Comparison of ENCODE assay signal across 1 cellular context in the genomic region with DNA sequence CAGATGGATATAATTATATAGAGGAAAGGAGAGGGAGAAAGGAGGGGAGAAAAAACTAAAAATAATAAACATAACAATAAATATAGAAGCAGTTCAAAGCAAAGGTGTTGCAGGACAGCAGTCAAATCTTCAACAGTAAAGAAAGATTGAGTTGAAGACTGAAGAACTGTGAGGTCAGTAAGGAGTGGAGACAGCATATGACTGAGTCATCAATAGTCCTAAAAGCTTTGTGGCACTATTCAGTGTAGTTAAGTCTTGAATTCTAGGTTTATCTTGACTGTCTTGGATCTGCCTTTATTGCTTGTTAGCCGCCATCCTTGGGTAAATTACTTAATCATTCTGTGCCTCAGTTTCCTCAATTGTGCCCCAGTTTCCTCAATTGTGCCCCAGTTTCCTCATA.
TF ChIP-seq lines count a peak whose summit lies in the region.

No MANE protein-coding gene starts in this region.

TF ChIP-seq in H1, 55 proteins besides CTCF, POLR2A, EP300 and RAD21:
- no peak for TF ChIP-seq SIN3A (conservative IDR thresholded peaks at IDR 0.05 in 1 of 2, IDR thresholded peaks at IDR 0.05 in 1 of 2; ENCODE audit: low read depth in 1 of 2, low read length in 2 of 2)
- no peak for TF ChIP-seq SIRT6 (IDR thresholded peaks at IDR 0.05; ENCODE audit: low read length)
- no peak for TF ChIP-seq CREB1 (IDR thresholded peaks at IDR 0.05)
- TF ChIP-seq, protein P1, sequence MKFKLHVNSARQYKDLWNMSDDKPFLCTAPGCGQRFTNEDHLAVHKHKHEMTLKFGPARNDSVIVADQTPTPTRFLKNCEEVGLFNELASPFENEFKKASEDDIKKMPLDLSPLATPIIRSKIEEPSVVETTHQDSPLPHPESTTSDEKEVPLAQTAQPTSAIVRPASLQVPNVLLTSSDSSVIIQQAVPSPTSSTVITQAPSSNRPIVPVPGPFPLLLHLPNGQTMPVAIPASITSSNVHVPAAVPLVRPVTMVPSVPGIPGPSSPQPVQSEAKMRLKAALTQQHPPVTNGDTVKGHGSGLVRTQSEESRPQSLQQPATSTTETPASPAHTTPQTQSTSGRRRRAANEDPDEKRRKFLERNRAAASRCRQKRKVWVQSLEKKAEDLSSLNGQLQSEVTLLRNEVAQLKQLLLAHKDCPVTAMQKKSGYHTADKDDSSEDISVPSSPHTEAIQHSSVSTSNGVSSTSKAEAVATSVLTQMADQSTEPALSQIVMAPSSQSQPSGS (IDR thresholded peaks at IDR 0.05; ENCODE audit: low read length), result no peak
- TF ChIP-seq SAP30 (IDR thresholded peaks at IDR 0.05; ENCODE audit: insufficient read depth, insufficient replicate concordance, low read length), result no peak
- TF ChIP-seq BRCA1 (IDR thresholded peaks at IDR 0.05; ENCODE audit: low read depth, low read length), result no peak
- no peak for TF ChIP-seq JUND (IDR thresholded peaks at IDR 0.05; ENCODE audit: low read length)
- TF ChIP-seq MAFK (IDR thresholded peaks at IDR 0.05; ENCODE audit: low read depth, low read length), result no peak
- no peak for TF ChIP-seq POU5F1 (IDR thresholded peaks at IDR 0.05; ENCODE audit: low read depth, low read length)
- TF ChIP-seq PHF8 (conservative IDR thresholded peaks at IDR 0.05; ENCODE audit: low read depth, low read length), result no peak
- no peak for TF ChIP-seq SP2 (IDR thresholded peaks at IDR 0.05; ENCODE audit: low read length)
- TF ChIP-seq NANOG (IDR thresholded peaks at IDR 0.05; ENCODE audit: insufficient read depth, low read depth, low read length, poor library complexity, severe bottlenecking), result no peak
- no peak for TF ChIP-seq TAF7 (optimal IDR thresholded peaks at IDR 0.05; ENCODE audit: borderline replicate concordance, low read depth, low read length)
- TF ChIP-seq, protein P2, sequence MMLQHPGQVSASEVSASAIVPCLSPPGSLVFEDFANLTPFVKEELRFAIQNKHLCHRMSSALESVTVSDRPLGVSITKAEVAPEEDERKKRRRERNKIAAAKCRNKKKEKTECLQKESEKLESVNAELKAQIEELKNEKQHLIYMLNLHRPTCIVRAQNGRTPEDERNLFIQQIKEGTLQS (IDR thresholded peaks at IDR 0.05; ENCODE audit: insufficient read depth, low read depth, low read length), result no peak
- no peak for TF ChIP-seq KDM1A (IDR thresholded peaks at IDR 0.05; ENCODE audit: borderline replicate concordance, low read length)
- no peak for TF ChIP-seq EGR1 (IDR thresholded peaks at IDR 0.05; ENCODE audit: borderline replicate concordance, low read depth, low read length)
- no peak for TF ChIP-seq CBX5 (IDR thresholded peaks at IDR 0.05; ENCODE audit: low read depth, low read length)
